Comparison of ENCODE assay signal across 9 cellular contexts in the genomic region with DNA sequence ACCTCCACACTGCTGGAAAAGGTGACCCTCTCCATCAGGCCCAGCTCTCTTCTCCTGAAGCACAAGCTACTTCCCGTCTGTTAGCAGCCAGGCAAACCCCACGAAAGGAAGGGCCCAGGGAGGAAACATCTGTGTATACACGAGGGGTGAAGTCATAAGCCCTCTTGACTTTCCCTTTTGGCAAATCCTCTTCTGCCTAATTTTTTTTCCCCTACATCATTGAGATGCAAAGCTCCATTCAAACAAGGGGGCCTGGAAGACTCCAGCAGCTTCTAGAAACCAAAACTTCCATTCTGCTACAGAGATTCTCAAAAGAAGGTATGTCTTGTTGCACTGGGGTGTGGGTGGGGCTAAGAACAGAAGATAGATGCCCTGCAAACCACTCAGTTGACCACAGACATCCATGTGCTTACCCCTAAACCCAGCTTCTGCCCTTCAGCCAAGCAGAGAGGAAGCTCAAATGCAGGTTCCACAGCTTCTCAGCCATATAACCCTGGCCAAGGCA.
DNase-seq lines count a peak whose midpoint lies in the region; ATAC-seq lines count a peak whose summit lies in the region.
"Had no signal": no experiment of that assay in that cellular context is flagged by ENCODE, and none has a peak within 500 bp of the region (broad histone marks: within the 10 kb centered on the region; RNA-seq: fewer than 3 reads in every experiment).

No MANE protein-coding gene starts in this region.

- no peaks in the 10 kb centered on the region for H3K36me3 ChIP-seq in CD8-positive, alpha-beta memory T cell (ENCODE audit: insufficient read depth, low read length)

- peaks cover 41 to 45% (median 42%) of the 10 kb centered on the region in 3 donors for H3K4me1 Mint-ChIP-seq in CD8-positive, alpha-beta memory T cell

- peak overlapping the region in 4 of 7 donors; percentile 39 to 77 (median 48) for H3K4me3 Mint-ChIP-seq in CD8-positive, alpha-beta memory T cell

- H3K9me3 Mint-ChIP-seq in CD8-positive, alpha-beta memory T cell: peaks cover 0 to 1% (median 0%) of the 10 kb centered on the region in 5 donors

- no peaks in the 10 kb centered on the region for H3K27me3 ChIP-seq in CD8-positive, alpha-beta memory T cell (ENCODE audit: insufficient read depth, low read length, poor library complexity, severe bottlenecking)

- H3K27ac ChIP-seq in CD8-positive, alpha-beta memory T cell (ENCODE audit: low read depth, low read length): no peak overlapping the region

- peaks cover 0 to 2% of the 10 kb centered on the region in 2 donors for H3K27me3 Mint-ChIP-seq in CD8-positive, alpha-beta memory T cell

- peak; percentile 36 for ATAC-seq in GM21619 (IDR thresholded peaks at IDR 0.05; ENCODE audit: unreplicated experiment)

- POLR2A ChIA-PET in CD8-positive, alpha-beta memory T cell (lab: Charles Lee): no interaction called here

- DNase-seq in CD8-positive, alpha-beta memory T cell: no peak
- DNase-seq in NOMO-1 treated with dmso at 0.1 percent for 144 hours (lab: John Stamatoyannopoulos, UW; ENCODE audit: unreplicated experiment) (peak; percentile 75), left kidney (ENCODE audit: low read depth, low spot score) (peak; percentile 33), iPS-NIHi11 (ENCODE audit: low spot score) (no peak), NCI-H2107 treated with DMSO at 0.1 percent for 48 hours (lab: John Stamatoyannopoulos, UW; ENCODE audit: unreplicated experiment) (no peak), GM19238 (ENCODE audit: insufficient read length, low spot score) (no peak), foreskin melanocyte (no peak)
- DNase-seq: activated naive CD4-positive, alpha-beta T cell had no signal

- H3K9me3 ChIP-seq in CD8-positive, alpha-beta memory T cell (ENCODE audit: low read length): no peaks in the 10 kb centered on the region

- H3K4me1 ChIP-seq in CD8-positive, alpha-beta memory T cell (ENCODE audit: insufficient read depth, low read length): peaks cover 13% of the 10 kb centered on the region

- peaks cover 0 to 3% (median 0%) of the 10 kb centered on the region in 3 donors for H3K36me3 Mint-ChIP-seq in CD8-positive, alpha-beta memory T cell

- H3K4me3 ChIP-seq in CD8-positive, alpha-beta memory T cell (ENCODE audit: low read length): no peak overlapping the region

- H3K27ac Mint-ChIP-seq in CD8-positive, alpha-beta memory T cell: peak overlapping the region in 6 of 8 donors; percentile 39 to 94 (median 65)

- CTCF ChIA-PET in CD8-positive, alpha-beta memory T cell (lab: Charles Lee): no interaction called here

Comparison
In these comparisons a context has a peak if more than half of its experiments do, and no peak if none do; other contexts are left out.
1. DNase-seq: peak in NOMO-1 treated with dmso at 0.1 percent for 144 hours (single experiment) and left kidney (single experiment); none in CD8-positive, alpha-beta memory T cell (0 of 5), iPS-NIHi11 (single experiment), NCI-H2107 treated with DMSO at 0.1 percent for 48 hours (single experiment), GM19238 (single experiment) and foreskin melanocyte (single experiment).